ENCODE assay signal across 17 cellular contexts in the genomic region with DNA sequence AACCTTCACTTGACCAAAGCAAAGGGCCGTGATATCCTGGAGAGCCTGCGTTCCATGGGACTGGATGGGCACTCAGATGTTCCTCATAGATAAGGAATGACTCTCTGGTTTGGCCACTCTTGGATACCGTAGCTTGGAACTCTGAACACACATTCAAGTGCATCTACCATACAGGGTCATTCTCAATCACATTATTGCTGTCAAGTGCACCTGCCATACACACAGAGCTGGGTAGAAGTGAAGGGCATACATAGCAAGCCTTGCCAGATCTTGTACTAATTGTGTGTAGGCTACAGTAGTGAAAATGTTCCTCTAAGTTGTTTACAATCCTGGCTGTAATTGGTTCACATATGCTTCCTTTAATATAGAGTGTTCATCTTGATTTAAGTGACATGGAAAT. TPM values are rescaled to one million over a fixed set of nuclear protein-coding genes. Genes with fewer than 3 reads are reported as not detected.
DNase-seq lines count a peak whose midpoint lies in the region; ATAC-seq, FAIRE-seq and TF ChIP-seq lines count a peak whose summit lies in the region.
"Had no signal": no experiment of that assay in that cellular context is flagged by ENCODE, and none has a peak within 500 bp of the region (broad histone marks: within the 10 kb centered on the region; RNA-seq: fewer than 3 reads in every experiment).

No MANE protein-coding gene starts in this region.

- in situ Hi-C loops in GM13977 (cut with MboI; ENCODE audit: low pct_unique_long_range_greater_than_20kb, low sequenced_read_pairs, unreplicated experiment), result no loop called here

- peaks cover 37 to 71% (median 47%) of the 10 kb centered on the region in 3 donors for H3K4me1 ChIP-seq in pancreas
- H3K4me1 ChIP-seq: Caco-2 had no signal

- FAIRE-seq in pancreas (lab: Jason Lieb, UNC), result no peak
- FAIRE-seq: RCC 7860 had no signal

- H3K27ac ChIP-seq in pancreas, result peak overlapping the region in 3 of 4 donors; percentile 11 to 77 (median 61)
- H3K27ac ChIP-seq: 22Rv1 had no signal

- DNase-seq in DMS153 (lab: John Stamatoyannopoulos, UW) (peak; percentile 21), DMS153 treated with DMSO at 0.1 percent for 48 hours (lab: John Stamatoyannopoulos, UW; ENCODE audit: unreplicated experiment) (no peak), NCI-H2029 (lab: John Stamatoyannopoulos, UW) (peak; percentile 83), SHP77 (lab: John Stamatoyannopoulos, UW) (peak; percentile 36 to 37), pancreas (peak in 2 of 6 donors; percentile 57 to 63), GM13977 (ENCODE audit: low spot score) (no peak), activated T-cell treated with anti-CD3 and anti-CD28 coated beads for 4 hours (no peak)
- DNase-seq: Caco-2; CD4-positive, CD25-positive, alpha-beta regulatory T cell; DMS53; HCEC 1CT; NCI-H1417 treated with DMSO at 0.1 percent for 48 hours; NCI-H2081 treated with DMSO at 0.1 percent for 48 hours; SIG-M5 had no signal

- intact Hi-C loops in pancreas (cut with DNase I), result no loop called here

- no peaks in the 10 kb centered on the region for H3K27me3 ChIP-seq in pancreas

- TF ChIP-seq CTCF in pancreas (IDR thresholded peaks at IDR 0.05) (no peak), GM13977 (IDR thresholded peaks at IDR 0.05; ENCODE audit: extremely low read depth, insufficient read depth, missing control alignments) (no peak)

- no peak overlapping the region for H3K4me3 ChIP-seq in pancreas

- no peaks in the 10 kb centered on the region for H3K36me3 ChIP-seq in pancreas

- WGBS in pancreas, 2 donors, result 40 to 47% methylated on average over 3 of the region's 3 CpGs

- ATAC-seq in pancreas (peak; percentile 60 to 84 (median 76)), HG02970 (IDR thresholded peaks at IDR 0.05; ENCODE audit: low FRiP score, unreplicated experiment) (no peak)

- H3K9me3 ChIP-seq in pancreas, result no peaks in the 10 kb centered on the region
- H3K9me3 ChIP-seq: Caco-2 had no signal

RNA-seq across cellular contexts. Expression of gene PELI2, which starts 58.3 kb away (rescaled TPM):
- 10 to 100 TPM; 27.0 to 46.6 (median 36.7) TPM for total RNA-seq in pancreas
- polyA plus RNA-seq in pancreas, result 10 to 100 TPM in 1 of 2 donors, 1 to 10 TPM in 1; 6.0 to 10.7 TPM

Comparison
In these comparisons a context has a peak if more than half of its experiments do, and no peak if none do; other contexts are left out.
1. DNase-seq: peak in DMS153 (single experiment), NCI-H2029 (single experiment) and SHP77 (2 of 2); none in DMS153 treated with DMSO at 0.1 percent for 48 hours (single experiment), GM13977 (single experiment) and activated T-cell treated with anti-CD3 and anti-CD28 coated beads for 4 hours (single experiment).